Comparison of ENCODE assay signal across 8 cellular contexts in genomic region chr3:106333911-106334618, GRCh38.
DNase-seq lines count a peak whose midpoint lies in the region; ATAC-seq and TF ChIP-seq lines count a peak whose summit lies in the region.

No MANE protein-coding gene starts in this region.

- H3K9me3 ChIP-seq in OCI-LY3 (ENCODE audit: insufficient read depth, low read length) (no peaks in the 10 kb centered on the region), mucosa of descending colon (no peaks in the 10 kb centered on the region)

- H3K27ac ChIP-seq in OCI-LY3 (ENCODE audit: low read length), result peak overlapping the region; percentile 13; the same call in 1 of the 2 replicates

- H4K20me1 ChIP-seq in OCI-LY3 (ENCODE audit: insufficient read depth, low read length), result no peaks in the 10 kb centered on the region

- H3K79me2 ChIP-seq in OCI-LY3 (ENCODE audit: low read length), result no peaks in the 10 kb centered on the region

- peak; percentile 57 for DNase-seq in ACHN
- peak; percentile 95 for DNase-seq in epithelial cell of esophagus (ENCODE audit: low read depth)
- DNase-seq in stimulated activated CD8-positive, alpha-beta memory T cell treated with anti-CD3 and anti-CD28 coated beads, Interleukin-7, amount 100 ng/mL, for 4 hours (ENCODE audit: low read depth in 2 of 2), result peak; percentile 60 to 63
- no peak for DNase-seq in mucosa of descending colon
- DNase-seq in mesenteric fat pad (ENCODE audit: low spot score), result no peak
- DNase-seq in NCI-H187 treated with DMSO at 0.1 percent for 48 hours (lab: John Stamatoyannopoulos, UW), result no peak

- intact Hi-C loops in mucosa of descending colon (cut with DNase I, micrococcal nuclease), result no loop called here

- peak overlapping the region; percentile 3; the same call in 1 of the 2 replicates for H3K4me3 ChIP-seq in OCI-LY3 (ENCODE audit: low read length)
- no peak overlapping the region for H3K4me3 ChIP-seq in epithelial cell of esophagus (ENCODE audit: low read length)
- H3K4me3 ChIP-seq in mucosa of descending colon, result no peak overlapping the region

- in situ Hi-C loops in ACHN (cut with HindIII; ENCODE audit: low pct_ligation_motif_present, low pct_unique_long_range_greater_than_20kb, low sequenced_read_pairs), result no loop called here

- H3K4me1 ChIP-seq in OCI-LY3 (ENCODE audit: low read length), result peaks cover 63% of the 10 kb centered on the region
- H3K4me1 ChIP-seq in mucosa of descending colon (ENCODE audit: low read depth), result no peaks in the 10 kb centered on the region

- H2AFZ ChIP-seq in OCI-LY3 (ENCODE audit: low read depth, low read length), result no peak overlapping the region

- no peaks in the 10 kb centered on the region for H3K27me3 ChIP-seq in OCI-LY3 (ENCODE audit: low read depth, low read length)

- H3K36me3 ChIP-seq in OCI-LY3 (replicated peaks; ENCODE audit: low read depth, low read length), result no peaks in the 10 kb centered on the region
- H3K36me3 ChIP-seq in mucosa of descending colon (ENCODE audit: low read depth), result no peaks in the 10 kb centered on the region

- TF ChIP-seq CTCF in OCI-LY3 (IDR thresholded peaks at IDR 0.05; ENCODE audit: low read depth, low read length), result no peak
- TF ChIP-seq CTCF in epithelial cell of esophagus (IDR thresholded peaks at IDR 0.05; ENCODE audit: insufficient read depth, low read depth, low read length, missing control alignments), result no peak
- no peak for TF ChIP-seq CTCF in mucosa of descending colon (IDR thresholded peaks at IDR 0.05)

- ATAC-seq in GM21526 (IDR thresholded peaks at IDR 0.05; ENCODE audit: low FRiP score, unreplicated experiment) (peak; percentile 41), mucosa of descending colon (no peak)

- H3K4me2 ChIP-seq in OCI-LY3 (ENCODE audit: low read length), result peak overlapping the region; percentile 79

- H3K9ac ChIP-seq in OCI-LY3 (ENCODE audit: low read length), result no peak overlapping the region

Comparison
In these comparisons a context has a peak if more than half of its experiments do, and no peak if none do; other contexts are left out.
1. DNase-seq: peak in ACHN (single experiment), epithelial cell of esophagus (single experiment) and stimulated activated CD8-positive, alpha-beta memory T cell treated with anti-CD3 and anti-CD28 coated beads, Interleukin-7, amount 100 ng/mL, for 4 hours (2 of 2); none in mucosa of descending colon (0 of 3), mesenteric fat pad (single experiment) and NCI-H187 treated with DMSO at 0.1 percent for 48 hours (single experiment).